In genomic region chr4:46179356-46179755, GRCh38 we compare ENCODE assay signal across 11 cellular contexts. TPM values are rescaled to one million over a fixed set of nuclear protein-coding genes. Genes with fewer than 3 reads are reported as not detected.
"Had no signal": no experiment of that assay in that cellular context is flagged by ENCODE, and none has a peak within 500 bp of the region (broad histone marks: within the 10 kb centered on the region; RNA-seq: fewer than 3 reads in every experiment).

No MANE protein-coding gene starts in this region.

- FAIRE-seq: H1, H54, HepG2 had no signal

- H2AFZ ChIP-seq: GM23338 had no signal

- H3K9ac ChIP-seq: KMS-11 had no signal

- DNase-seq: H9, HCEC 1CT, HFFc6 had no signal

- H3K4me2 ChIP-seq: GM23338, KMS-11 had no signal

- H3K27ac ChIP-seq: HL-60, KMS-11 had no signal

- ATAC-seq: GM23338, HepG2 had no signal

- H3K4me3 ChIP-seq: GM23338 had no signal

RNA-seq across cellular contexts. Expression of gene GABRG1, which starts 55.5 kb away (rescaled TPM):
- total RNA-seq: HepG2, HFFc6, HT1080 had no signal
- polyA plus RNA-seq: IgD-negative memory B cell had no signal
